ENCODE assay signal across 23 cellular contexts in the genomic region with DNA sequence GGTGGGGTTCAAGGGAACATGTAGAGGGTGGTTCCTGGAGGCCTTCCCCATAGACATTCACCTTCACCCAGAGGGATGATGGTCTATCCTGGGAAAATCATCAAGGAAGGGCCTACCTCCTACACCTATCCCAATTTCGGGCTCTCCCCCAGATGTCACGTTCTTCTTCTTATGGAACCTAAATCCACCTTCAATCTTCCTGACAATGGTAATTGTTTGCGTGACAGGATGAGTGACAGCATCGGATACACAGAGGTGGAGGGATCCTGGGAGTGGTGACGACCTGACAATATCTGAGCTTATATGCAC. TPM values are rescaled to one million over a fixed set of nuclear protein-coding genes. Genes with fewer than 3 reads are reported as not detected.
"Had no signal": no experiment of that assay in that cellular context is flagged by ENCODE, and none has a peak within 500 bp of the region (broad histone marks: within the 10 kb centered on the region; RNA-seq: fewer than 3 reads in every experiment).

No MANE protein-coding gene starts in this region.

- H3K36me3 Mint-ChIP-seq: activated CD8-positive, alpha-beta memory T cell treated with anti-CD3 and anti-CD28 coated beads, Interleukin-2, amount 10 ng/mL, durations not matched to agents 7 days and 5 days; natural killer cell had no signal

- H3K4me3 Mint-ChIP-seq: activated CD4-positive, alpha-beta memory T cell treated with anti-CD3 and anti-CD28 coated beads for 36 hours; activated CD4-positive, alpha-beta T cell treated with anti-CD3 and anti-CD28 coated beads for 36 hours; activated CD8-positive, alpha-beta memory T cell treated with anti-CD3 and anti-CD28 coated beads, Interleukin-2, amount 10 ng/mL, durations not matched to agents 7 days and 5 days; natural killer cell had no signal

- H3K27me3 ChIP-seq: upper lobe of right lung had no signal

- H3K36me3 ChIP-seq: upper lobe of right lung had no signal

- H3K4me3 ChIP-seq: esophagus muscularis mucosa, smooth muscle cell, upper lobe of right lung had no signal

- H3K27me3 Mint-ChIP-seq: activated CD4-positive, alpha-beta memory T cell treated with anti-CD3 and anti-CD28 coated beads for 36 hours; activated CD4-positive, alpha-beta T cell treated with anti-CD3 and anti-CD28 coated beads for 36 hours had no signal

- H3K27ac Mint-ChIP-seq: activated CD4-positive, alpha-beta memory T cell treated with anti-CD3 and anti-CD28 coated beads for 36 hours; activated CD4-positive, alpha-beta T cell treated with anti-CD3 and anti-CD28 coated beads for 36 hours; activated CD8-positive, alpha-beta memory T cell treated with anti-CD3 and anti-CD28 coated beads, Interleukin-2, amount 10 ng/mL, durations not matched to agents 7 days and 5 days; activated T-helper 2 cell treated with anti-CD3 and anti-CD28 coated beads, Interferon-gamma antibody, Interleukin-2, Interleukin-4, amounts not matched to agents 10 μg/mL and 5 μg/mL and 100 μg/mL, durations not matched to agents 14 hours and 24 hours and 36 hours; natural killer cell; progenitor cell of endocrine pancreas had no signal

- H3K27ac ChIP-seq: esophagus muscularis mucosa, upper lobe of right lung had no signal

- DNase-seq: activated CD4-positive, alpha-beta memory T cell treated with anti-CD3 and anti-CD28 coated beads for 36 hours; activated CD4-positive, alpha-beta T cell treated with anti-CD3 and anti-CD28 coated beads for 36 hours; activated CD8-positive, alpha-beta memory T cell treated with anti-CD3 and anti-CD28 coated beads, Interleukin-2, amount 10 ng/mL, durations not matched to agents 7 days and 5 days; activated naive CD4-positive, alpha-beta T cell treated with anti-CD3 and anti-CD28 coated beads, Interleukin-2, amount 50 U/mL, for 16 hours; activated T-cell treated with anti-CD3 and anti-CD28 coated beads, Interleukin-2, amount 50 U/mL, for 1 hour; central memory CD4-positive, alpha-beta T cell; cortex of kidney; effector CD4-positive, alpha-beta T cell; left ventricle myocardium superior; mesenchymal stem cell; natural killer cell; occipital lobe; right cardiac atrium; stimulated activated CD4-positive, alpha-beta T cell treated with anti-CD3 and anti-CD28 coated beads, Interleukin-4, amount 100 ng/mL, for 4 hours; stimulated activated CD8-positive, alpha-beta memory T cell treated with anti-CD3 and anti-CD28 coated beads, Interleukin-4, amount 100 ng/mL, for 48 hours; stimulated activated naive CD4-positive, alpha-beta T cell treated with Interleukin-2 at 50 U/mL for 16 hours; T-helper 1 cell; upper lobe of right lung had no signal

- H3K9me3 Mint-ChIP-seq: activated CD4-positive, alpha-beta memory T cell treated with anti-CD3 and anti-CD28 coated beads for 36 hours; activated T-helper 2 cell treated with anti-CD3 and anti-CD28 coated beads, Interferon-gamma antibody, Interleukin-2, Interleukin-4, amounts not matched to agents 10 μg/mL and 5 μg/mL and 100 μg/mL, durations not matched to agents 14 hours and 24 hours and 36 hours; natural killer cell had no signal

- H3K4me1 Mint-ChIP-seq: activated CD8-positive, alpha-beta memory T cell treated with anti-CD3 and anti-CD28 coated beads, Interleukin-2, amount 10 ng/mL, durations not matched to agents 7 days and 5 days had no signal

- FAIRE-seq: keratinocyte had no signal

- H3K9me3 ChIP-seq: esophagus muscularis mucosa, upper lobe of right lung had no signal

RNA-seq across cellular contexts. Expression of gene ETNK2, which starts 3.8 kb away (rescaled TPM):
- total RNA-seq: activated CD8-positive, alpha-beta memory T cell treated with anti-CD3 and anti-CD28 coated beads, Interleukin-2, amount 10 ng/mL, durations not matched to agents 7 days and 5 days had no signal

RNA-seq across cellular contexts. Expression of gene REN, which starts 18.1 kb away (rescaled TPM):
- total RNA-seq: activated CD4-positive, alpha-beta memory T cell treated with anti-CD3 and anti-CD28 coated beads for 36 hours; activated CD4-positive, alpha-beta T cell treated with anti-CD3 and anti-CD28 coated beads for 36 hours; activated CD8-positive, alpha-beta memory T cell treated with anti-CD3 and anti-CD28 coated beads, Interleukin-2, amount 10 ng/mL, durations not matched to agents 7 days and 5 days; activated T-helper 2 cell treated with anti-CD3 and anti-CD28 coated beads, Interferon-gamma antibody, Interleukin-2, Interleukin-4, amounts not matched to agents 10 μg/mL and 5 μg/mL and 100 μg/mL, durations not matched to agents 14 hours and 24 hours and 36 hours; esophagus muscularis mucosa; left ventricle myocardium superior; natural killer cell; occipital lobe; progenitor cell of endocrine pancreas; smooth muscle cell had no signal
- polyA plus RNA-seq: keratinocyte, smooth muscle cell had no signal

RNA-seq across cellular contexts. Expression of gene KISS1, which starts 48.2 kb away (rescaled TPM):
- total RNA-seq: activated CD4-positive, alpha-beta memory T cell treated with anti-CD3 and anti-CD28 coated beads for 36 hours; activated CD4-positive, alpha-beta T cell treated with anti-CD3 and anti-CD28 coated beads for 36 hours; activated CD8-positive, alpha-beta memory T cell treated with anti-CD3 and anti-CD28 coated beads, Interleukin-2, amount 10 ng/mL, durations not matched to agents 7 days and 5 days; activated T-helper 2 cell treated with anti-CD3 and anti-CD28 coated beads, Interferon-gamma antibody, Interleukin-2, Interleukin-4, amounts not matched to agents 10 μg/mL and 5 μg/mL and 100 μg/mL, durations not matched to agents 14 hours and 24 hours and 36 hours; esophagus muscularis mucosa; left ventricle myocardium superior; natural killer cell; occipital lobe; progenitor cell of endocrine pancreas; right cardiac atrium had no signal
- polyA plus RNA-seq: keratinocyte, right cardiac atrium had no signal
